In the genomic region with DNA sequence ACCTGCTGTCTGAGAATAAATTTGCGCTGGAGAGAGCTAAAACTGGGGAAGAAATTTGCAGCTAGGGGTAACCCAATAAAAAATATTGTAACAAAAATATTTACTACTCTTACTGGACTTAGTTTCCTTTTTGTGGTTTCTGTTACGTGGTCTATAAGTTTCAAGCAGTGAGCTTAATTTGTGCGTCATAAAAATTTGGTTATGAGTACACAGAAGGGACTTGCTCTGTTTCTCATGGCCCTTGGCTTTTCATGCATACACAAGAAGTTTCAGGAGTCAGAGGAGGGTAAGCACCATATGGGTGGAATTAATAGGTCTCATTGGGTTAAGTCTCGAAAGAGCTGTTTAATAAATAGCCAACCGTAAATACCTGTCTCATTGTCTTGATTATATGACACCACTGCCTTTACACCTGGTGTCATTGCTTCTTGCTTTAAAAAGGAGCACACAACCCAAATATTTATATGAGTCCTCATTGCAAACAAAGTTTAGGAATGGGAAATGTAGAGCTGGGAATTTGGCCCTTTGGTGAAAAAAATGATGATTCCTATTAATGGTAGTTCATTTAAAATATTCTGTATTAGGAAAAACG, we compare ENCODE assay signal across 8 cellular contexts. TPM values are rescaled to one million over a fixed set of nuclear protein-coding genes. Genes with fewer than 3 reads are reported as not detected.
DNase-seq lines count a peak whose midpoint lies in the region; ATAC-seq and TF ChIP-seq lines count a peak whose summit lies in the region.

No MANE protein-coding gene starts in this region.

- H3K4me1 ChIP-seq in HUES48 (ENCODE audit: control insufficient read depth, insufficient read depth, low read length), result peaks cover 32% of the 10 kb centered on the region
- peaks cover 40% of the 10 kb centered on the region for H3K4me1 ChIP-seq in mammary epithelial cell (ENCODE audit: insufficient read depth, low read length)

- peak overlapping the region; percentile 84 to 98 (median 88) for H3K4me3 Mint-ChIP-seq in naive thymus-derived CD8-positive, alpha-beta T cell

- peak overlapping the region; percentile 79 for H3K4me2 ChIP-seq in mammary epithelial cell (ENCODE audit: insufficient read depth, low read depth, low read length)

- no peaks in the 10 kb centered on the region for H4K20me1 ChIP-seq in mammary epithelial cell (ENCODE audit: insufficient read depth, low read length)

- no peak for TF ChIP-seq CTCF in GM12875 (IDR thresholded peaks at IDR 0.05; ENCODE audit: borderline replicate concordance, insufficient read depth, low read depth, low read length)
- no peak for TF ChIP-seq CTCF in mammary epithelial cell (conservative IDR thresholded peaks at IDR 0.05 in 1 of 2, IDR thresholded peaks at IDR 0.05 in 1 of 2; ENCODE audit: extremely low read depth in 1 of 2, insufficient read depth in 1 of 2, low read depth in 1 of 2, low read length in 2 of 2)

- dilution Hi-C loops in mammary epithelial cell (cut with HindIII; ENCODE audit: low sequenced_read_pairs), result no loop called here

- H3K9me3 Mint-ChIP-seq in naive thymus-derived CD8-positive, alpha-beta T cell, result peaks cover 0 to 10% (median 5%) of the 10 kb centered on the region in 9 donors

- H2AFZ ChIP-seq in mammary epithelial cell (ENCODE audit: low read depth, low read length), result no peak overlapping the region

- H3K27ac Mint-ChIP-seq in naive thymus-derived CD8-positive, alpha-beta T cell, result peak overlapping the region in 9 of 10 donors; percentile 39 to 95 (median 90)

- peaks cover 21 to 76% (median 68%) of the 10 kb centered on the region in 4 donors for H3K4me1 Mint-ChIP-seq in naive thymus-derived CD8-positive, alpha-beta T cell

- peak; percentile 67 for ATAC-seq in GM21515 (IDR thresholded peaks at IDR 0.05; ENCODE audit: unreplicated experiment)
- ATAC-seq in naive thymus-derived CD8-positive, alpha-beta T cell, result no peak

- H3K9me3 ChIP-seq in HUES48 (ENCODE audit: control insufficient read depth, insufficient read depth, low read length) (no peaks in the 10 kb centered on the region), mammary epithelial cell (replicated peaks; ENCODE audit: insufficient read depth, low read length) (no peaks in the 10 kb centered on the region)

- DNase-seq in mammary epithelial cell (no peak), OCI-M1 (lab: John Stamatoyannopoulos, UW) (no peak)
- no peak for DNase-seq in naive thymus-derived CD8-positive, alpha-beta T cell
- DNase-seq in stimulated activated CD8-positive, alpha-beta memory T cell treated with anti-CD3 and anti-CD28 coated beads, Interleukin-4, amount 100 ng/mL, for 48 hours, result no peak
- no peak for DNase-seq in activated CD4-positive, CD25-positive, alpha-beta regulatory T cell (lab: John Stamatoyannopoulos, UW)

- in situ Hi-C loops in mammary epithelial cell (cut with MboI; ENCODE audit: low sequenced_read_pairs in 2 of 2), result no loop called here

- POLR2A ChIA-PET in naive thymus-derived CD8-positive, alpha-beta T cell (lab: Charles Lee), result interaction anchor here (1.7 to 2.0 kb wide), 3 partner anchors 46 to 227 kb away, joined by 4 to 9 read pairs (median 5); a partner anchor contains a TSS

- H3K36me3 Mint-ChIP-seq in naive thymus-derived CD8-positive, alpha-beta T cell, result peaks cover 0 to under 1% (median 0%) of the 10 kb centered on the region in 3 donors

- H3K36me3 ChIP-seq in HUES48 (ENCODE audit: control insufficient read depth, insufficient read depth, low read length) (no peaks in the 10 kb centered on the region), mammary epithelial cell (ENCODE audit: insufficient read depth, low read length) (peaks cover 2% of the 10 kb centered on the region)

- 93% methylated on average over 6 of the region's 6 CpGs for whole genome bisulfite sequencing in mammary epithelial cell (ENCODE audit: low coverage, missing lambda C conversion rate)

- H3K27ac ChIP-seq in HUES48 (ENCODE audit: low read depth, low read length), result peak overlapping the region; percentile 96
- H3K27ac ChIP-seq in mammary epithelial cell (ENCODE audit: insufficient read depth, low read depth, low read length), result peak overlapping the region; percentile 89

- CTCF ChIA-PET in mammary epithelial cell (lab: Charles Lee; ENCODE audit: low non-redundant PET), result interaction anchor here (0.7 kb wide), 1 partner anchor 42 kb away, joined by 5 read pairs; no protein-coding TSS in a partner anchor

- H3K9ac ChIP-seq in HUES48 (ENCODE audit: low read depth, low read length), result peak overlapping the region; percentile 82; the same call in 1 of the 2 replicates
- no peak overlapping the region for H3K9ac ChIP-seq in mammary epithelial cell (ENCODE audit: insufficient read depth, low read length)

- no peaks in the 10 kb centered on the region for H3K27me3 Mint-ChIP-seq in naive thymus-derived CD8-positive, alpha-beta T cell

- H3K27me3 ChIP-seq in HUES48 (ENCODE audit: control insufficient read depth, insufficient read depth, low read length) (peaks cover 11% of the 10 kb centered on the region), mammary epithelial cell (ENCODE audit: insufficient read depth, low read length) (no peaks in the 10 kb centered on the region)

- no TSS peak for BruUV-seq in mammary epithelial cell (replicated peaks; lab: Mats Ljungman, UMichigan)

- peak overlapping the region; percentile 61 for H3K4me3 ChIP-seq in GM12875 (ENCODE audit: low read depth, low read length)
- peak overlapping the region; percentile 85 for H3K4me3 ChIP-seq in HUES48 (ENCODE audit: low read depth, low read length)
- H3K4me3 ChIP-seq in mammary epithelial cell (replicated peaks in 1 of 3; ENCODE audit: insufficient read depth in 1 of 3, low read depth in 2 of 3, low read length in 3 of 3), result peak overlapping the region; percentile 57 to 78 (median 74)

- intact Hi-C loops in mammary epithelial cell (cut with micrococcal nuclease), result loop anchor here (5.0 kb wide), 2 partner anchors 72 to 228 kb away; a partner anchor contains a TSS

- peaks cover 68% of the 10 kb centered on the region for H3K79me2 ChIP-seq in mammary epithelial cell (ENCODE audit: insufficient read depth, low read length)

RNA-seq across cellular contexts. Expression of a gene that starts 1.9 kb away (rescaled TPM):
- 10 to 100 TPM; 38.8 to 45.7 TPM for total RNA-seq in mammary epithelial cell
- polyA plus RNA-seq in mammary epithelial cell, result 13.7 TPM
- 98.6 TPM for polyA minus RNA-seq in mammary epithelial cell
- total RNA-seq in naive thymus-derived CD8-positive, alpha-beta T cell, result 10 to 100 TPM; 54.5 to 62.1 TPM
- polyA plus RNA-seq in naive thymus-derived CD8-positive, alpha-beta T cell, result 10 to 100 TPM; 22.5 to 25.6 (median 23.4) TPM
